Comparison of ENCODE assay signal across 26 cellular contexts in genomic region chrX:154508346-154508745, GRCh38.
"Had no signal": no experiment of that assay in that cellular context is flagged by ENCODE, and none has a peak within 500 bp of the region (broad histone marks: within the 10 kb centered on the region; RNA-seq: fewer than 3 reads in every experiment).

No MANE protein-coding gene starts in this region.

- H3K4me1 ChIP-seq: esophagus muscularis mucosa, foreskin keratinocyte, gastroesophageal sphincter, psoas muscle, stomach, thyroid gland had no signal

- H3K27ac ChIP-seq: coronary artery, esophagus muscularis mucosa, foreskin keratinocyte, gastroesophageal sphincter, heart left ventricle, hepatocyte, ovary, psoas muscle, skin epidermis, spleen, stomach, thyroid gland had no signal

- ATAC-seq: foreskin keratinocyte, gastroesophageal sphincter, heart left ventricle, left lobe of liver, mucosa of descending colon, psoas muscle, right cardiac atrium had no signal

- H3K4me3 ChIP-seq: coronary artery, esophagus muscularis mucosa, gastroesophageal sphincter, heart left ventricle, hepatocyte, mucosa of descending colon, ovary, psoas muscle, skin epidermis, spleen, stomach, thyroid gland had no signal

- H3K27me3 Mint-ChIP-seq: naive B cell, type B pancreatic cell had no signal

- H3K36me3 ChIP-seq: ovary had no signal

- H3K27ac Mint-ChIP-seq: mesothelial cell of epicardium, nephron, type B pancreatic cell had no signal

- H3K27me3 ChIP-seq: esophagus muscularis mucosa, foreskin keratinocyte, gastroesophageal sphincter, hepatocyte, ovary, spleen, stomach, thyroid gland had no signal

- H3K4me1 Mint-ChIP-seq: mesothelial cell of epicardium, nephron had no signal

- H3K4me3 Mint-ChIP-seq: mesothelial cell of epicardium, naive B cell, nephron, type B pancreatic cell had no signal

- DNase-seq: dermis blood vessel endothelial cell; effector memory CD4-positive, alpha-beta T cell; foreskin keratinocyte; kidney; mesenchymal stem cell; mucosa of descending colon; naive B cell; nucleus accumbens; ovary; psoas muscle; stimulated activated CD4-positive, alpha-beta T cell treated with anti-CD3 and anti-CD28 coated beads, Interleukin-4, amount 100 ng/mL, for 4 hours; stimulated activated naive CD4-positive, alpha-beta T cell; stomach; thyroid gland had no signal

- H3K9me3 Mint-ChIP-seq: type B pancreatic cell had no signal

- H3K9me3 ChIP-seq: gastroesophageal sphincter, mucosa of descending colon, ovary, psoas muscle, thyroid gland had no signal
